Comparison of ENCODE assay signal across 24 cellular contexts in the genomic region with DNA sequence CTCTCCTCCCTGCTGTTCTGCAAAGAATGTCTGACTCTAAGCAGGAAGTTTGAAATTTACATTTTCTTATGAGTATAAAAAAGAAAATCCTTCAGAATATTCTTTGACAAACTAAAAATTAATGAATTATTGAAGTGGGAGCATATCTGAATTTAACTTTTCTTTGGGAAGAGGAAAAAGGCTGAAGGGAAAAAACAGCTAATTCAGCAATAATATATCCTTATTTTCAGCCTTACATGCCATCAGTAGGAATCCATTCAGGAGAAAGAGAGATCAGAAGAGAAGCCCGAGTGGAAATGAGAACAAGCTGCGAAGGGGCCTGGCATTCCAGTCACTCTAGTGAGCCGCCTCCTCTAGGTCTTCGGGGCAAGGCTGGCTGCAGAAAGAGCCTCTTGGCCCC. TPM values are rescaled to one million over a fixed set of nuclear protein-coding genes. Genes with fewer than 3 reads are reported as not detected.
"Had no signal": no experiment of that assay in that cellular context is flagged by ENCODE, and none has a peak within 500 bp of the region (broad histone marks: within the 10 kb centered on the region; RNA-seq: fewer than 3 reads in every experiment).

No MANE protein-coding gene starts in this region.

- H3K27me3 Mint-ChIP-seq: brain; stimulated activated memory B cell treated with anti-CD40 and anti-IgM and Interleukin-4, amounts not matched to agents 10 μg/mL and 1 μg/mL and 100 μg/mL, for 72 hours had no signal

- DNase-seq: activated CD4-positive, alpha-beta T cell treated with anti-CD3 and anti-CD28 coated beads, Interleukin-2, amount 10 ng/mL, durations not matched to agents 7 days and 5 days; activated CD4-positive, CD25-positive, alpha-beta regulatory T cell treated with anti-CD3 and anti-CD28 coated beads, Interleukin-2, amount 50 U/mL, for 72 hours; activated CD8-positive, alpha-beta memory T cell treated with anti-CD3 and anti-CD28 coated beads, Interleukin-2, amount 10 ng/mL, durations not matched to agents 7 days and 5 days; activated CD8-positive, alpha-beta T cell treated with anti-CD3 and anti-CD28 coated beads for 36 hours; activated gamma-delta T cell treated with Interleukin-2 at 50 U/mL for 16 hours; activated T-cell treated with anti-CD3 and anti-CD28 coated beads for 4 hours; aorta; effector CD4-positive, alpha-beta T cell; hypothalamus; left ventricle myocardium superior; ovary; stimulated activated CD4-positive, alpha-beta T cell treated with anti-CD3 and anti-CD28 coated beads, Interleukin-2, amount 100 ng/mL, for 24 hours; testis; trophoblast cell had no signal

- H3K27me3 ChIP-seq: ovary, right atrium auricular region, testis had no signal

- H3K27ac Mint-ChIP-seq: activated CD4-positive, alpha-beta T cell treated with anti-CD3 and anti-CD28 coated beads, Interleukin-2, amount 10 ng/mL, durations not matched to agents 7 days and 5 days; activated CD8-positive, alpha-beta memory T cell treated with anti-CD3 and anti-CD28 coated beads, Interleukin-2, amount 10 ng/mL, durations not matched to agents 7 days and 5 days; activated CD8-positive, alpha-beta T cell treated with anti-CD3 and anti-CD28 coated beads for 36 hours; activated naive CD4-positive, alpha-beta T cell treated with anti-CD3 and anti-CD28 coated beads, Interleukin-2, amount 50 U/mL, for 24 hours; activated T-helper 1 cell treated with anti-CD3 and anti-CD28 coated beads, Interleukin-12 subunit alpha, Interleukin-12 subunit beta, Interleukin-2, Interleukin-4 antibody, amounts not matched to agents 30 ng/mL and 10 ng/mL and 1 ng/mL, durations not matched to agents 14 hours and 24 hours and 36 hours; dendritic cell treated with granulocyte-macrophage colony-stimulating factor and Interleukin-4, amounts not matched to agents 40 ng/mL and 50 ng/mL, for 4 days; natural killer cell treated with Interleukin-12 subunit alpha and Interleukin-12 subunit beta and Interleukin-15 and Interleukin-18, amount 100 ng/mL, for 72 hours; stimulated activated memory B cell treated with anti-CD40 and anti-IgM and Interleukin-4, amounts not matched to agents 10 μg/mL and 1 μg/mL and 100 μg/mL, for 72 hours had no signal

- H3K27ac ChIP-seq: ovary, prostate gland, right atrium auricular region had no signal

- H3K4me1 ChIP-seq: prostate gland had no signal

- ATAC-seq: activated CD8-positive, alpha-beta memory T cell treated with anti-CD3 and anti-CD28 coated beads, Interleukin-2, amount 10 ng/mL, durations not matched to agents 7 days and 5 days; activated CD8-positive, alpha-beta T cell treated with anti-CD3 and anti-CD28 coated beads for 36 hours; left ventricle myocardium superior; natural killer cell treated with Interleukin-12 subunit alpha and Interleukin-12 subunit beta and Interleukin-15 and Interleukin-18, amount 100 ng/mL, for 72 hours; stimulated activated memory B cell treated with anti-CD40 and anti-IgM and Interleukin-4, amounts not matched to agents 10 μg/mL and 1 μg/mL and 100 μg/mL, for 72 hours had no signal

- H3K4me1 Mint-ChIP-seq: stimulated activated memory B cell treated with anti-CD40 and anti-IgM and Interleukin-4, amounts not matched to agents 10 μg/mL and 1 μg/mL and 100 μg/mL, for 72 hours had no signal

- H3K9me3 Mint-ChIP-seq: activated CD4-positive, alpha-beta T cell treated with anti-CD3 and anti-CD28 coated beads, Interleukin-2, amount 10 ng/mL, durations not matched to agents 7 days and 5 days; activated CD8-positive, alpha-beta T cell treated with anti-CD3 and anti-CD28 coated beads for 36 hours; activated naive CD4-positive, alpha-beta T cell treated with anti-CD3 and anti-CD28 coated beads, Interleukin-2, amount 50 U/mL, for 24 hours; activated T-helper 1 cell treated with anti-CD3 and anti-CD28 coated beads, Interleukin-12 subunit alpha, Interleukin-12 subunit beta, Interleukin-2, Interleukin-4 antibody, amounts not matched to agents 30 ng/mL and 10 ng/mL and 1 ng/mL, durations not matched to agents 14 hours and 24 hours and 36 hours; dendritic cell treated with granulocyte-macrophage colony-stimulating factor and Interleukin-4, amounts not matched to agents 40 ng/mL and 50 ng/mL, for 4 days; mesothelial cell of epicardium; natural killer cell treated with Interleukin-12 subunit alpha and Interleukin-12 subunit beta and Interleukin-15 and Interleukin-18, amount 100 ng/mL, for 72 hours; stimulated activated memory B cell treated with anti-CD40 and anti-IgM and Interleukin-4, amounts not matched to agents 10 μg/mL and 1 μg/mL and 100 μg/mL, for 72 hours had no signal

- H3K9me3 ChIP-seq: ovary, prostate gland, right atrium auricular region, testis had no signal

- H3K36me3 ChIP-seq: ovary, prostate gland had no signal

- H3K4me3 ChIP-seq: ovary, prostate gland, right atrium auricular region, testis had no signal

- H3K4me3 Mint-ChIP-seq: activated CD4-positive, alpha-beta T cell treated with anti-CD3 and anti-CD28 coated beads, Interleukin-2, amount 10 ng/mL, durations not matched to agents 7 days and 5 days; activated CD8-positive, alpha-beta memory T cell treated with anti-CD3 and anti-CD28 coated beads, Interleukin-2, amount 10 ng/mL, durations not matched to agents 7 days and 5 days; activated CD8-positive, alpha-beta T cell treated with anti-CD3 and anti-CD28 coated beads for 36 hours; activated naive CD4-positive, alpha-beta T cell treated with anti-CD3 and anti-CD28 coated beads, Interleukin-2, amount 50 U/mL, for 24 hours; activated T-helper 1 cell treated with anti-CD3 and anti-CD28 coated beads, Interleukin-12 subunit alpha, Interleukin-12 subunit beta, Interleukin-2, Interleukin-4 antibody, amounts not matched to agents 30 ng/mL and 10 ng/mL and 1 ng/mL, durations not matched to agents 14 hours and 24 hours and 36 hours; brain; dendritic cell treated with granulocyte-macrophage colony-stimulating factor and Interleukin-4, amounts not matched to agents 40 ng/mL and 50 ng/mL, for 4 days; mesothelial cell of epicardium; natural killer cell treated with Interleukin-12 subunit alpha and Interleukin-12 subunit beta and Interleukin-15 and Interleukin-18, amount 100 ng/mL, for 72 hours; stimulated activated memory B cell treated with anti-CD40 and anti-IgM and Interleukin-4, amounts not matched to agents 10 μg/mL and 1 μg/mL and 100 μg/mL, for 72 hours had no signal

RNA-seq across cellular contexts. Expression of a gene that starts 41.7 kb away (rescaled TPM):
- total RNA-seq: natural killer cell treated with Interleukin-12 subunit alpha and Interleukin-12 subunit beta and Interleukin-15 and Interleukin-18, amount 100 ng/mL, for 72 hours; T-helper 2 cell treated with Interferon-gamma antibody and Interleukin-4, amounts not matched to agents 100 ng/mL and 5 ng/mL, for 36 hours had no signal
